Comparison of ENCODE assay signal across 12 cellular contexts in the genomic region with DNA sequence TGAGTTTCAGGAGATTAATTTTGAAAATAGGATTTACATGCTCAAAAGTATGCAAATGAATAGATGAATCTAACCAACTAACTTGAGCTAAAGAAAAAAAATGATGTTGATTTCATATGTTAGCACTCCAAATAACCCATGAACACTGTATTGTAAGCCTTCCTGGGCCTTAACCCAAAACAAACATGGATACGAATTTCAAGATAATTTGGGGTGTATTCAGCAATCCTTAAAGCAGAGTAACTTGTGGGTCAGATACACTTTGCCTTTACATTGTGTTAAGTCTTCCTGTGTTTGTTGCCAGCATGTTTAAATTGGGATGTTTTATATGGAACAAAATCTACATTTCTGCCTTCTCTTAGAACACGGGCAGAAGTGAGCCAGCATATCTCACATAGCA.
DNase-seq lines count a peak whose midpoint lies in the region; ATAC-seq and TF ChIP-seq lines count a peak whose summit lies in the region.
"Had no signal": no experiment of that assay in that cellular context is flagged by ENCODE, and none has a peak within 500 bp of the region (broad histone marks: within the 10 kb centered on the region; RNA-seq: fewer than 3 reads in every experiment).

No MANE protein-coding gene starts in this region.

- no peaks in the 10 kb centered on the region for H3K36me3 ChIP-seq in PC-3 (ENCODE audit: low read depth, low read length)

- no peaks in the 10 kb centered on the region for H4K20me1 ChIP-seq in PC-3 (ENCODE audit: low read length)

- POLR2A ChIA-PET in PC-3 (lab: Charles Lee; ENCODE audit: unreplicated experiment): no interaction called here

- no peaks in the 10 kb centered on the region for H3K27me3 ChIP-seq in PC-3 (ENCODE audit: low read length)

- no peak overlapping the region for H3K4me2 ChIP-seq in PC-3 (ENCODE audit: low read length)
- H3K4me2 ChIP-seq: GM23338 had no signal

- H2AFZ ChIP-seq in PC-3 (ENCODE audit: low read length): peak overlapping the region; percentile 58
- H2AFZ ChIP-seq: GM23338 had no signal

- peaks cover 33% of the 10 kb centered on the region for H3K4me1 ChIP-seq in PC-3 (ENCODE audit: insufficient read depth, low read length)

- peak overlapping the region; percentile 5; the same call in 1 of the 2 replicates for H3K27ac ChIP-seq in PC-3 (ENCODE audit: low read length)

- ATAC-seq in PC-3: peak; percentile 64
- no peak for ATAC-seq in HG02610 (IDR thresholded peaks at IDR 0.05; ENCODE audit: unreplicated experiment)
- ATAC-seq: GM23338 had no signal

- H3F3A ChIP-seq in PC-3 (ENCODE audit: low read length, unreplicated experiment): no peaks in the 10 kb centered on the region

- no peaks in the 10 kb centered on the region for H3K79me2 ChIP-seq in PC-3 (ENCODE audit: low read length)

- no TSS peak for BruUV-seq in PC-3 (replicated peaks; lab: Mats Ljungman, UMichigan)

- intact Hi-C loops in PC-3 (cut with micrococcal nuclease): no loop called here

- no peak overlapping the region for H3K9ac ChIP-seq in PC-3 (ENCODE audit: low read length)

- H3K9me2 ChIP-seq in PC-3 (replicated peaks; ENCODE audit: low read length): no peaks in the 10 kb centered on the region

- H3K4me3 ChIP-seq in PC-3 (ENCODE audit: low read length): no peak overlapping the region
- H3K4me3 ChIP-seq in choroid plexus epithelial cell (ENCODE audit: low read depth, low read length): no peak overlapping the region
- H3K4me3 ChIP-seq: GM23338 had no signal

- DNase-seq in PC-3: peak; percentile 29
- peak; percentile 29 for DNase-seq in choroid plexus epithelial cell (ENCODE audit: low read depth)
- DNase-seq in left kidney (ENCODE audit: low read depth, low spot score): peak; percentile 24
- DNase-seq in KG1 (lab: John Stamatoyannopoulos, UW): no peak
- no peak for DNase-seq in T-helper 9 cell
- no peak for DNase-seq in NCI-H446 (lab: John Stamatoyannopoulos, UW)
- DNase-seq: C1 segment of cervical spinal cord; CD4-positive, alpha-beta memory T cell; DMS79; H7 had no signal

- CTCF ChIA-PET in PC-3 (lab: Charles Lee): interaction anchor here (0.7 kb wide), 1 partner anchor 114 kb away, joined by 3 read pairs; no protein-coding TSS in a partner anchor

- no peak for TF ChIP-seq CTCF in PC-3 (conservative IDR thresholded peaks at IDR 0.05; ENCODE audit: low read depth, low read length)
- no peak for TF ChIP-seq CTCF in choroid plexus epithelial cell (conservative IDR thresholded peaks at IDR 0.05; ENCODE audit: low read depth, low read length)

- H3K9me3 ChIP-seq in PC-3 (ENCODE audit: low read length): no peaks in the 10 kb centered on the region

Comparison
In these comparisons a context has a peak if more than half of its experiments do, and no peak if none do; other contexts are left out.
1. DNase-seq: peak in PC-3 (single experiment), choroid plexus epithelial cell (single experiment) and left kidney (single experiment); none in KG1 (single experiment), T-helper 9 cell (single experiment) and NCI-H446 (0 of 2).